In the genomic region with DNA sequence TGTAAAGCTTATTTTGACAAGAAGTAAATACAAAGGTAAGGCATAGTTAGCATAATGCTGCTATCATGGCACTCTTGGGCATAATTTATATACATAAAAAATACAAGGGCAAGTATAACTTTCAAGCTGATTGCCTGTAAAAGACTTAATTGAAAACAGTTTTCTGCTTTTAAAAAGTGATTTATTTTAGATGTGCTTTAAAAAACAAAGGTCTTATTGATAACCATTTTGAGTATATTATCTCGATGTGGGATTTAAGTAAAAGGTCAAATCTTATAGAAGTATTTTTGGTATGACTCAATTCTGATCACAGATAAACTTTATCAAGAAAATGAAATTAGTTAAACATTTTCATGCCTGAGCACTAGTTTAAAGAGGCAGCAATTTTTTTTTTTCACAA, we compare ENCODE assay signal across 22 cellular contexts.
"Had no signal": no experiment of that assay in that cellular context is flagged by ENCODE, and none has a peak within 500 bp of the region (broad histone marks: within the 10 kb centered on the region; RNA-seq: fewer than 3 reads in every experiment).

No MANE protein-coding gene starts in this region.

- H3K4me3 Mint-ChIP-seq: effector memory CD8-positive, alpha-beta T cell; immature natural killer cell; naive thymus-derived CD8-positive, alpha-beta T cell; stimulated activated naive CD8-positive, alpha-beta T cell treated with anti-CD3 and anti-CD28 coated beads, Interleukin-15, amount 100 ng/mL, for 72 hours had no signal

- H3K27ac Mint-ChIP-seq: effector memory CD8-positive, alpha-beta T cell; immature natural killer cell; naive thymus-derived CD8-positive, alpha-beta T cell; stimulated activated naive CD8-positive, alpha-beta T cell treated with anti-CD3 and anti-CD28 coated beads, Interleukin-15, amount 100 ng/mL, for 72 hours had no signal

- H3K27me3 Mint-ChIP-seq: effector memory CD8-positive, alpha-beta T cell had no signal

- H3K4me1 ChIP-seq: lower lobe of right lung, psoas muscle, sigmoid colon, suprapubic skin, transverse colon, upper lobe of right lung, uterus had no signal

- H3K36me3 Mint-ChIP-seq: naive thymus-derived CD8-positive, alpha-beta T cell had no signal

- DNase-seq: cortex of kidney; effector memory CD8-positive, alpha-beta T cell; hypothalamus; immature natural killer cell; islet precursor cell; left ventricle myocardium superior; lower lobe of right lung; naive thymus-derived CD8-positive, alpha-beta T cell; occipital lobe; ovary; posterior cingulate gyrus; psoas muscle; right cardiac atrium; sigmoid colon; stimulated activated CD4-positive, alpha-beta T cell treated with anti-CD3 and anti-CD28 coated beads, Interleukin-15, amount 100 ng/mL, for 24 hours; stimulated activated CD4-positive, alpha-beta T cell treated with anti-CD3 and anti-CD28 coated beads, Interleukin-2, amount 100 ng/mL, for 48 hours; stimulated activated naive CD4-positive, alpha-beta T cell; stimulated activated naive CD8-positive, alpha-beta T cell treated with anti-CD3 and anti-CD28 coated beads, Interleukin-15, amount 100 ng/mL, for 72 hours; transverse colon; upper lobe of right lung; uterus had no signal

- H3K27me3 ChIP-seq: ovary, sigmoid colon, suprapubic skin, transverse colon, upper lobe of right lung, uterus had no signal

- ATAC-seq: effector memory CD8-positive, alpha-beta T cell; left ventricle myocardium superior; lower lobe of right lung; naive thymus-derived CD8-positive, alpha-beta T cell; psoas muscle; right cardiac atrium; stimulated activated naive CD8-positive, alpha-beta T cell treated with anti-CD3 and anti-CD28 coated beads, Interleukin-15, amount 100 ng/mL, for 72 hours; upper lobe of right lung had no signal

- H3K27ac ChIP-seq: lower lobe of right lung, ovary, psoas muscle, sigmoid colon, suprapubic skin, transverse colon, upper lobe of right lung, uterus had no signal

- H3K9me3 ChIP-seq: lower lobe of right lung, ovary, psoas muscle, sigmoid colon, suprapubic skin, transverse colon, upper lobe of right lung, uterus had no signal

- H3K4me1 Mint-ChIP-seq: stimulated activated naive CD8-positive, alpha-beta T cell treated with anti-CD3 and anti-CD28 coated beads, Interleukin-15, amount 100 ng/mL, for 72 hours had no signal

- H3K36me3 ChIP-seq: lower lobe of right lung, ovary, sigmoid colon, suprapubic skin, transverse colon, upper lobe of right lung, uterus had no signal

- H3K4me3 ChIP-seq: lower lobe of right lung, ovary, psoas muscle, sigmoid colon, suprapubic skin, transverse colon, upper lobe of right lung, uterus had no signal
